Comparison of ENCODE assay signal across 9 cellular contexts in genomic region chr12:40226652-40227051, GRCh38. TPM values are rescaled to one million over a fixed set of nuclear protein-coding genes. Genes with fewer than 3 reads are reported as not detected.
DNase-seq lines count a peak whose midpoint lies in the region; ATAC-seq, FAIRE-seq and TF ChIP-seq lines count a peak whose summit lies in the region.
"Had no signal": no experiment of that assay in that cellular context is flagged by ENCODE, and none has a peak within 500 bp of the region (broad histone marks: within the 10 kb centered on the region; RNA-seq: fewer than 3 reads in every experiment).

No MANE protein-coding gene starts in this region.

- H3K9me2 ChIP-seq in Karpas-422 (replicated peaks; ENCODE audit: insufficient read depth, low read length) = no peaks in the 10 kb centered on the region

- peak overlapping the region; percentile 60 for H3K4me2 ChIP-seq in Karpas-422 (ENCODE audit: low read depth, low read length, poor library complexity, severe bottlenecking)
- H3K4me2 ChIP-seq in parathyroid adenoma (ENCODE audit: low read length) = peak overlapping the region; percentile 73

- no peak for ATAC-seq in GM19035 (IDR thresholded peaks at IDR 0.05; ENCODE audit: unreplicated experiment)
- no peak for ATAC-seq in HG02852 (IDR thresholded peaks at IDR 0.05; ENCODE audit: unreplicated experiment)

- 57 to 62% (median 59%) methylated on average over 4 of the region's 4 CpGs for WGBS in small intestine, 3 donors

- H3K4me1 ChIP-seq in Karpas-422 (ENCODE audit: low read length) (peaks cover 33% of the 10 kb centered on the region), parathyroid adenoma (no peaks in the 10 kb centered on the region), small intestine (ENCODE audit: control insufficient read depth in 2 of 2, insufficient read depth in 1 of 2, low read depth in 1 of 2, low read length in 1 of 2) (no peaks in the 10 kb centered on the region)

- intact Hi-C loops in dorsolateral prefrontal cortex (cut with DNase I) = loop anchor here (10.0 kb wide), 1 partner anchor 72 kb away; no protein-coding TSS in a partner anchor

- no peaks in the 10 kb centered on the region for H3K9me3 ChIP-seq in Karpas-422 (ENCODE audit: low read length)
- no peaks in the 10 kb centered on the region for H3K9me3 ChIP-seq in parathyroid adenoma (ENCODE audit: control insufficient read depth, low read length)
- no peaks in the 10 kb centered on the region for H3K9me3 ChIP-seq in small intestine (ENCODE audit: control insufficient read depth, low read depth)

- H3K79me2 ChIP-seq in Karpas-422 (ENCODE audit: low read length) (no peaks in the 10 kb centered on the region), parathyroid adenoma (peaks cover 9% of the 10 kb centered on the region)

- H2AFZ ChIP-seq in Karpas-422 (ENCODE audit: low read length) (no peak overlapping the region), parathyroid adenoma (peak overlapping the region; percentile 4)

- H3K36me3 ChIP-seq in Karpas-422 (ENCODE audit: insufficient read depth, low read length) (no peaks in the 10 kb centered on the region), parathyroid adenoma (ENCODE audit: control insufficient read depth, insufficient read depth, low read length) (no peaks in the 10 kb centered on the region), small intestine (ENCODE audit: control insufficient read depth in 2 of 2, insufficient read depth in 2 of 2, low read length in 2 of 2) (no peaks in the 10 kb centered on the region)

- peak; percentile 64 for DNase-seq in GM04503 (ENCODE audit: low read depth)
- no peak for DNase-seq in Karpas-422
- peak in 4 of 10 donors; percentile 25 to 74 (median 51) for DNase-seq in dorsolateral prefrontal cortex
- no peak for DNase-seq in iPS-NIHi11 (ENCODE audit: low spot score)
- DNase-seq in small intestine = no peak

- no peaks in the 10 kb centered on the region for H4K20me1 ChIP-seq in Karpas-422 (ENCODE audit: insufficient read depth, low read depth, low read length)

- H3K4me3 ChIP-seq in Karpas-422 (ENCODE audit: low read length) (0 out of 2 replicates have a peak overlapping the region, but pooled peaks have one; percentile 3), dorsolateral prefrontal cortex (peak overlapping the region in 49 of 59 donors; percentile 5 to 87 (median 71)), parathyroid adenoma (ENCODE audit: low read depth, low read length) (no peak overlapping the region), small intestine (ENCODE audit: low read depth in 1 of 2, low read length in 2 of 2) (no peak overlapping the region)

- FAIRE-seq in small intestine (lab: Jason Lieb, UNC) = no peak

- no peaks in the 10 kb centered on the region for H3K27me3 ChIP-seq in Karpas-422 (ENCODE audit: low read length)
- H3K27me3 ChIP-seq in dorsolateral prefrontal cortex = peaks cover 0 to 11% (median 0%) of the 10 kb centered on the region in 45 donors
- H3K27me3 ChIP-seq in parathyroid adenoma (ENCODE audit: control insufficient read depth, insufficient read depth, low read length) = no peaks in the 10 kb centered on the region
- no peaks in the 10 kb centered on the region for H3K27me3 ChIP-seq in small intestine (ENCODE audit: control insufficient read depth in 2 of 2, insufficient read depth in 2 of 2, low read length in 2 of 2)

- TF ChIP-seq CTCF in dorsolateral prefrontal cortex (IDR thresholded peaks at IDR 0.05 in 54 of 56, conservative IDR thresholded peaks at IDR 0.05 in 2 of 56; ENCODE audit: low read depth in 1 of 56, partially characterized antibody in 56 of 56) (no peak), parathyroid adenoma (IDR thresholded peaks at IDR 0.05) (no peak)

- H3K27ac ChIP-seq in Karpas-422 (ENCODE audit: low read length) = no peak overlapping the region
- peak overlapping the region in 52 of 59 donors; percentile 2 to 99 (median 96) for H3K27ac ChIP-seq in dorsolateral prefrontal cortex
- H3K27ac ChIP-seq in parathyroid adenoma = peak overlapping the region; percentile 96
- H3K27ac ChIP-seq in small intestine (ENCODE audit: low read depth in 1 of 2, low read length in 1 of 2) = peak overlapping the region in 1 of 2 donors; percentile 77
- H3K27ac ChIP-seq: epithelial cell of prostate had no signal

- H3K9ac ChIP-seq in Karpas-422 (ENCODE audit: low read length) = no peak overlapping the region
- H3K9ac ChIP-seq in parathyroid adenoma = no peak overlapping the region

RNA-seq across cellular contexts. Expression of gene LRRK2, which starts 1.9 kb away (rescaled TPM):
- 0.07 and 0.15 TPM in 2 replicates for total RNA-seq in Karpas-422 (2014; rRNA removed; shearing (Covaris generic); ENCODE audit: low replicate concordance)
- 10 to 100 TPM; 19.4 to 44.8 (median 31.0) TPM for total RNA-seq in dorsolateral prefrontal cortex
- 1 to 10 TPM in 1 of 3 donors, under 1 TPM in 2; 0.22 to 1.7 (median 0.81) TPM for polyA plus RNA-seq in small intestine

Comparison
In these comparisons a context has a peak if more than half of its experiments do, and no peak if none do; other contexts are left out.
1. H3K4me3 ChIP-seq: peak in Karpas-422 (single experiment) and dorsolateral prefrontal cortex (49 of 59); none in parathyroid adenoma (single experiment) and small intestine (0 of 2).
2. RNA of gene LRRK2, which starts 1.9 kb away (total RNA-seq): 19.4 to 44.8 TPM in dorsolateral prefrontal cortex; 0.07 to 0.15 TPM in Karpas-422; every median in the first group is over 10 times any median in the second.